ENCODE assay signal across 2 cellular contexts in the genomic region with DNA sequence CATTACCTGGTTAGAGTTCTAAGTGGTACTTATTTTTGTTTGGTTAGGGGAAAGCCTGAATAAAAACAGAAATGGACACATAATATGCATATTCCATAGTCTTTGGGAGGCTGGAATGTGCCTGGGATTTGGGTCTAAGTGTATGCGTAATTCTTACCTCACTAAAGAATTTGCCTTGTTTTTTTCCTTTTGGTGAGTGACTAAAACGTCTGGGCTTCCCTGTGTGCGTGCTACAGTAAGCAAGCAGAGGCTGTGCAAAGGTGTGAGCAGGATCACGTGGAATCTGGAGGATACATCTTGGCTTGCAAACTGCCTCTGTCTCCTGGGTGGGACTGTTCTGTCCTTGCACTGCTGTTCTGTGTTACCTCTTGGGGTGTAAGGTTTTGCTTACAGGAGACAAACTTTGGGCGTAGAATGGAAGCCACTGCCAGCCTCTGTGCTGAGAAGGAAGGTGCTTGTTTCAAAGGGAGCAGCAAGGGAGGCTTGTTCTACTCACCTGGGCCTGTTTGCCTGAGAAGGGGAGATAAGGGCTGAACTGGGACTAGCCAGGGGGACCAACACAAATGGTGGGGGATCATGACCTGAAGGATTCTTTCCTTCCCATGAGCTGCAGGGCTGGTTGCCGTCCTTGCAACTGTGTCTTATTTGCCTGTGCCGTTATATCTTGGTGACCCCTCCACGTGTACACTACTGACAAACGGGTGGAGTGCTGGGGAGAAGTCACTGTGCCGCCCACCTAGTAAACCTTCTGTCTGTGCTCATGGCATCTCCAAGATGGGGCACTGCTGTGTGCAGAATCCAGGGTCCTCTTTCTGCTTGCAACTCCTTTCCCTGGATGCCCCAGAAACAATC.
TF ChIP-seq lines count a peak whose summit lies in the region.

No MANE protein-coding gene starts in this region.

TF ChIP-seq in A549, 52 proteins besides CTCF, POLR2A, EP300 and RAD21 (continues in another document):
- TF ChIP-seq KDM1A (IDR thresholded peaks at IDR 0.05; ENCODE audit: low read depth) (no peak), PHF8 (IDR thresholded peaks at IDR 0.05; ENCODE audit: borderline replicate concordance, low read depth) (no peak), HDAC2 (IDR thresholded peaks at IDR 0.05) (no peak), CEBPB (IDR thresholded peaks at IDR 0.05) (no peak), JUNB (IDR thresholded peaks at IDR 0.05) (no peak), MAFK (IDR thresholded peaks at IDR 0.05; ENCODE audit: partially characterized antibody) (no peak), FOSB (CRISPR knock-in tag; IDR thresholded peaks at IDR 0.05) (peak; percentile 98), RCOR1 (IDR thresholded peaks at IDR 0.05; ENCODE audit: low read depth, low read length) (no peak), MYC (IDR thresholded peaks at IDR 0.05; ENCODE audit: borderline replicate concordance, low read length) (peak; percentile 48), BHLHE40 (IDR thresholded peaks at IDR 0.05; ENCODE audit: low read depth, low read length) (0 out of 2 replicates have a peak, but pooled peaks have one; percentile 41), KDM5A (IDR thresholded peaks at IDR 0.05) (no peak), HOXB5 (CRISPR knock-in tag; IDR thresholded peaks at IDR 0.05) (peak; percentile 85), JUN (IDR thresholded peaks at IDR 0.05) (peak; percentile 83 to 96; a peak in 4 of 5 replicates), FOXS1 (CRISPR knock-in tag; IDR thresholded peaks at IDR 0.05) (peak; percentile 36; the same call in 1 of the 2 replicates), EHF (CRISPR knock-in tag; IDR thresholded peaks at IDR 0.05) (peak; percentile 24), NFE2L2 (conservative IDR thresholded peaks at IDR 0.05; ENCODE audit: low read length) (no peak), RFX5 (IDR thresholded peaks at IDR 0.05) (no peak), FOSL2 (IDR thresholded peaks at IDR 0.05) (no peak), FOSL2 (CRISPR knock-in tag; IDR thresholded peaks at IDR 0.05) (no peak; the same call in 1 of the 2 replicates), POLR2AphosphoS2 (conservative IDR thresholded peaks at IDR 0.05; ENCODE audit: low read length) (peak; percentile 99), CHD2 (IDR thresholded peaks at IDR 0.05; ENCODE audit: low read length, partially characterized antibody) (peak; percentile 63), ESRRA (IDR thresholded peaks at IDR 0.05; ENCODE audit: borderline replicate concordance, low read length) (no peak), SMC3 (IDR thresholded peaks at IDR 0.05) (no peak), ZC3H11A (IDR thresholded peaks at IDR 0.05) (no peak), EHMT2 (IDR thresholded peaks at IDR 0.05; ENCODE audit: low read depth) (no peak), TFCP2L1 (CRISPR knock-in tag; IDR thresholded peaks at IDR 0.05) (peak; percentile 96), ZNF302 (CRISPR knock-in tag; IDR thresholded peaks at IDR 0.05) (no peak)
- TF ChIP-seq, protein P1, sequence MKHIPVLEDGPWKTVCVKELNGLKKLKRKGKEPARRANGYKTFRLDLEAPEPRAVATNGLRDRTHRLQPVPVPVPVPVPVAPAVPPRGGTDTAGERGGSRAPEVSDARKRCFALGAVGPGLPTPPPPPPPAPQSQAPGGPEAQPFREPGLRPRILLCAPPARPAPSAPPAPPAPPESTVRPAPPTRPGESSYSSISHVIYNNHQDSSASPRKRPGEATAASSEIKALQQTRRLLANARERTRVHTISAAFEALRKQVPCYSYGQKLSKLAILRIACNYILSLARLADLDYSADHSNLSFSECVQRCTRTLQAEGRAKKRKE (CRISPR knock-in tag; IDR thresholded peaks at IDR 0.05; ENCODE audit: low read depth), result peak; percentile 48; the same call in 1 of the 2 replicates
- TF ChIP-seq, protein P2, sequence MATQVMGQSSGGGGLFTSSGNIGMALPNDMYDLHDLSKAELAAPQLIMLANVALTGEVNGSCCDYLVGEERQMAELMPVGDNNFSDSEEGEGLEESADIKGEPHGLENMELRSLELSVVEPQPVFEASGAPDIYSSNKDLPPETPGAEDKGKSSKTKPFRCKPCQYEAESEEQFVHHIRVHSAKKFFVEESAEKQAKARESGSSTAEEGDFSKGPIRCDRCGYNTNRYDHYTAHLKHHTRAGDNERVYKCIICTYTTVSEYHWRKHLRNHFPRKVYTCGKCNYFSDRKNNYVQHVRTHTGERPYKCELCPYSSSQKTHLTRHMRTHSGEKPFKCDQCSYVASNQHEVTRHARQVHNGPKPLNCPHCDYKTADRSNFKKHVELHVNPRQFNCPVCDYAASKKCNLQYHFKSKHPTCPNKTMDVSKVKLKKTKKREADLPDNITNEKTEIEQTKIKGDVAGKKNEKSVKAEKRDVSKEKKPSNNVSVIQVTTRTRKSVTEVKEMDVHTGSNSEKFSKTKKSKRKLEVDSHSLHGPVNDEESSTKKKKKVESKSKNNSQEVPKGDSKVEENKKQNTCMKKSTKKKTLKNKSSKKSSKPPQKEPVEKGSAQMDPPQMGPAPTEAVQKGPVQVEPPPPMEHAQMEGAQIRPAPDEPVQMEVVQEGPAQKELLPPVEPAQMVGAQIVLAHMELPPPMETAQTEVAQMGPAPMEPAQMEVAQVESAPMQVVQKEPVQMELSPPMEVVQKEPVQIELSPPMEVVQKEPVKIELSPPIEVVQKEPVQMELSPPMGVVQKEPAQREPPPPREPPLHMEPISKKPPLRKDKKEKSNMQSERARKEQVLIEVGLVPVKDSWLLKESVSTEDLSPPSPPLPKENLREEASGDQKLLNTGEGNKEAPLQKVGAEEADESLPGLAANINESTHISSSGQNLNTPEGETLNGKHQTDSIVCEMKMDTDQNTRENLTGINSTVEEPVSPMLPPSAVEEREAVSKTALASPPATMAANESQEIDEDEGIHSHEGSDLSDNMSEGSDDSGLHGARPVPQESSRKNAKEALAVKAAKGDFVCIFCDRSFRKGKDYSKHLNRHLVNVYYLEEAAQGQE (IDR thresholded peaks at IDR 0.05), result peak; percentile 54
- TF ChIP-seq, protein P3, sequence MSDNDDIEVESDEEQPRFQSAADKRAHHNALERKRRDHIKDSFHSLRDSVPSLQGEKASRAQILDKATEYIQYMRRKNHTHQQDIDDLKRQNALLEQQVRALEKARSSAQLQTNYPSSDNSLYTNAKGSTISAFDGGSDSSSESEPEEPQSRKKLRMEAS (IDR thresholded peaks at IDR 0.05), result no peak; the same call in 1 of the 2 replicates
- TF ChIP-seq, protein P4, sequence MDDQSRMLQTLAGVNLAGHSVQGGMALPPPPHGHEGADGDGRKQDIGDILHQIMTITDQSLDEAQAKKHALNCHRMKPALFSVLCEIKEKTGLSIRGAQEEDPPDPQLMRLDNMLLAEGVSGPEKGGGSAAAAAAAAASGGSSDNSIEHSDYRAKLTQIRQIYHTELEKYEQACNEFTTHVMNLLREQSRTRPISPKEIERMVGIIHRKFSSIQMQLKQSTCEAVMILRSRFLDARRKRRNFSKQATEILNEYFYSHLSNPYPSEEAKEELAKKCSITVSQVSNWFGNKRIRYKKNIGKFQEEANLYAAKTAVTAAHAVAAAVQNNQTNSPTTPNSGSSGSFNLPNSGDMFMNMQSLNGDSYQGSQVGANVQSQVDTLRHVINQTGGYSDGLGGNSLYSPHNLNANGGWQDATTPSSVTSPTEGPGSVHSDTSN (IDR thresholded peaks at IDR 0.05), result peak; percentile 70
- TF ChIP-seq, protein P5, sequence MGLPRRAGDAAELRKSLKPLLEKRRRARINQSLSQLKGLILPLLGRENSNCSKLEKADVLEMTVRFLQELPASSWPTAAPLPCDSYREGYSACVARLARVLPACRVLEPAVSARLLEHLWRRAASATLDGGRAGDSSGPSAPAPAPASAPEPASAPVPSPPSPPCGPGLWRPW (IDR thresholded peaks at IDR 0.05), result no peak

TF ChIP-seq in WTC11, 78 proteins besides CTCF, POLR2A, EP300 and RAD21:
- no peak for TF ChIP-seq ELF4 (CRISPR knock-in tag; IDR thresholded peaks at IDR 0.05; ENCODE audit: low read depth)
- 0 out of 2 replicates have a peak, but pooled peaks have one; percentile 18 for TF ChIP-seq NFATC4 (CRISPR knock-in tag; IDR thresholded peaks at IDR 0.05)
- no peak for TF ChIP-seq NFYB (CRISPR knock-in tag; conservative IDR thresholded peaks at IDR 0.05; ENCODE audit: low read depth)
- 0 out of 2 replicates have a peak, but pooled peaks have one; percentile 47 for TF ChIP-seq EMX1 (CRISPR knock-in tag; IDR thresholded peaks at IDR 0.05)
TF ChIP-seq in WTC11: peak in this region for 2.
